ENCODE assay signal across 10 cellular contexts in the genomic region with DNA sequence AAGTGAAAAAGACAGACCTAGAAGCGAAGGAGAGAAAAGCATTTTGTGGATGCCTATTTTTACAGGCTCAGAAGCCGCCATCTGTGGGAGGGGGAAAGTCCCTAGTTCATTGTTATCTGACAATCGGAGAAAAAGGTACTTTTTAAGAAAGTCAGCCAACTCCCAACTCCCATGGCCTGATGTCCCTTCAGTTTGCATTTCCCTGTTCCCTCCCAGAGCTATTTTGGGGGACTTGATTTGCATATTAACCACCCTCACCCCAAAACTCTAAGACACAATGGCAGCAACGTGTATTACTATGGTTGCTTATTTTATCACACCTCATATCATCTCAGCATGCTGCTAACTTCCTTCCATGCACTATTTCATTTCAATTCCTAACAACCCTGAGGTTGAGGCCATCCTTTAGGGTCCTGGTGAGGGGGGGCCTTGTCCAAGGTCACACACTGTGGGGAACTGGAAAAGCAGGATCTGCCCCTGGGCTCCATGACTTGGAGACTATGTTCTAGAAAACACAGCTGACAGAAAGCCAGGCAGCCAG. TPM values are rescaled to one million over a fixed set of nuclear protein-coding genes. Genes with fewer than 3 reads are reported as not detected.
A peak's percentile ranks its signal among the peaks of the same experiment; 100 is the strongest.
DNase-seq lines count a peak whose midpoint lies in the region; ATAC-seq lines count a peak whose summit lies in the region.
"Had no signal": no experiment of that assay in that cellular context is flagged by ENCODE, and none has a peak within 500 bp of the region (broad histone marks: within the 10 kb centered on the region; RNA-seq: fewer than 3 reads in every experiment).

No MANE protein-coding gene starts in this region.

- in situ Hi-C loops in G401 (cut with HindIII; ENCODE audit: low sequenced_read_pairs), result no loop called here

- peak overlapping the region in 7 of 8 donors; percentile 8 to 73 (median 45) for H3K4me3 Mint-ChIP-seq in CD4-positive, alpha-beta memory T cell

- H3K27ac Mint-ChIP-seq in CD4-positive, alpha-beta memory T cell, result peak overlapping the region; percentile 58 to 90 (median 73)
- H3K27ac Mint-ChIP-seq in activated naive CD4-positive, alpha-beta T cell treated with anti-CD3 and anti-CD28 coated beads, Interleukin-2, amount 50 U/mL, for 72 hours, result peak overlapping the region in 1 of 2 donors; percentile 76

- intact Hi-C loops in CD4-positive, alpha-beta memory T cell (cut with micrococcal nuclease), result no loop called here

- peaks cover 20% of the 10 kb centered on the region for H3K4me1 ChIP-seq in CD4-positive, alpha-beta memory T cell (ENCODE audit: insufficient read depth, low read length)
- H3K4me1 ChIP-seq: Caco-2 had no signal

- H3K9me3 ChIP-seq in CD4-positive, alpha-beta memory T cell (ENCODE audit: control insufficient read depth in 1 of 2, low read length in 2 of 2), result no peaks in the 10 kb centered on the region
- H3K9me3 ChIP-seq: Caco-2 had no signal

- DNase-seq in CD4-positive, alpha-beta memory T cell, result peak in 1 of 5 donors; percentile 43
- DNase-seq in activated naive CD4-positive, alpha-beta T cell treated with anti-CD3 and anti-CD28 coated beads, Interleukin-2, amount 50 U/mL, for 72 hours (ENCODE audit: low spot score in 2 of 2), result no peak
- DNase-seq in DMS 273 (lab: John Stamatoyannopoulos, UW; ENCODE audit: unreplicated experiment) (no peak), HK-2 (ENCODE audit: unreplicated experiment) (no peak), G401 (ENCODE audit: low spot score) (no peak)
- DNase-seq: Caco-2 had no signal

- H3K27me3 Mint-ChIP-seq in CD4-positive, alpha-beta memory T cell, result no peaks in the 10 kb centered on the region

- peaks cover 16 to 28% (median 23%) of the 10 kb centered on the region in 4 donors for H3K4me1 Mint-ChIP-seq in CD4-positive, alpha-beta memory T cell

- H3K9me3 Mint-ChIP-seq in CD4-positive, alpha-beta memory T cell, result peaks cover 3 to 29% (median 16%) of the 10 kb centered on the region in 8 donors
- H3K9me3 Mint-ChIP-seq in activated naive CD4-positive, alpha-beta T cell treated with anti-CD3 and anti-CD28 coated beads, Interleukin-2, amount 50 U/mL, for 72 hours, result peaks cover 5 to 8% of the 10 kb centered on the region in 2 donors

- no peaks in the 10 kb centered on the region for H3K36me3 ChIP-seq in CD4-positive, alpha-beta memory T cell (ENCODE audit: insufficient read depth, low read length)
- H3K36me3 ChIP-seq: Peyer's patch had no signal

- peaks cover 25 to 39% of the 10 kb centered on the region in 2 donors for H3K36me3 Mint-ChIP-seq in CD4-positive, alpha-beta memory T cell
- peaks cover 14 to 33% of the 10 kb centered on the region in 2 donors for H3K36me3 Mint-ChIP-seq in activated naive CD4-positive, alpha-beta T cell treated with anti-CD3 and anti-CD28 coated beads, Interleukin-2, amount 50 U/mL, for 72 hours

- POLR2A ChIA-PET in CD4-positive, alpha-beta memory T cell (lab: Charles Lee; ENCODE audit: partially characterized antibody), result no interaction called here

- CTCF ChIA-PET in CD4-positive, alpha-beta memory T cell (lab: Charles Lee; ENCODE audit: partially characterized antibody), result no interaction called here

- ATAC-seq in GM19452 (IDR thresholded peaks at IDR 0.05; ENCODE audit: unreplicated experiment), result peak; percentile 37
- peak; percentile 56 for ATAC-seq in HG03280 (IDR thresholded peaks at IDR 0.05; ENCODE audit: unreplicated experiment)
- ATAC-seq in activated naive CD4-positive, alpha-beta T cell treated with anti-CD3 and anti-CD28 coated beads, Interleukin-2, amount 50 U/mL, for 72 hours, result peak; percentile 53 to 87
- no peak for ATAC-seq in GM19397 (IDR thresholded peaks at IDR 0.05; ENCODE audit: unreplicated experiment)

- H3K27me3 ChIP-seq in CD4-positive, alpha-beta memory T cell (ENCODE audit: insufficient read depth, low read length), result no peaks in the 10 kb centered on the region
- H3K27me3 ChIP-seq: Peyer's patch had no signal

- no peak overlapping the region for H3K27ac ChIP-seq in CD4-positive, alpha-beta memory T cell (ENCODE audit: low read depth, low read length)

- H3K4me3 ChIP-seq in CD4-positive, alpha-beta memory T cell (ENCODE audit: low read length in 2 of 2), result no peak overlapping the region
- H3K4me3 ChIP-seq: Peyer's patch had no signal

RNA-seq across cellular contexts. Expression of a gene that starts 18.7 kb away (rescaled TPM):
- 1 to 10 TPM; 6.4 to 7.8 TPM for total RNA-seq in CD4-positive, alpha-beta memory T cell
- polyA plus RNA-seq in CD4-positive, alpha-beta memory T cell, result 10 to 100 TPM in 1 of 2 donors, 1 to 10 TPM in 1; 7.4 to 16.4 TPM
- 1 to 10 TPM; 2.8 to 6.3 TPM for total RNA-seq in activated naive CD4-positive, alpha-beta T cell treated with anti-CD3 and anti-CD28 coated beads, Interleukin-2, amount 50 U/mL, for 72 hours
- not detected in 2 replicates for total RNA-seq in G401 (2014; rRNA removed; shearing (Covaris generic))

RNA-seq across cellular contexts. Expression of a gene that starts 56.3 kb away (rescaled TPM):
- 1 to 10 TPM; 5.8 to 7.7 TPM for total RNA-seq in CD4-positive, alpha-beta memory T cell
- polyA plus RNA-seq in CD4-positive, alpha-beta memory T cell, result 1 to 10 TPM; 5.9 to 6.1 TPM
- 10 to 100 TPM in 1 of 2 donors, 1 to 10 TPM in 1; 3.3 to 10.4 TPM for total RNA-seq in activated naive CD4-positive, alpha-beta T cell treated with anti-CD3 and anti-CD28 coated beads, Interleukin-2, amount 50 U/mL, for 72 hours
- 24.8 and 28.4 TPM in 2 replicates for total RNA-seq in G401 (2014; rRNA removed; shearing (Covaris generic))
